Comparison of ENCODE assay signal across 8 cellular contexts in the genomic region with DNA sequence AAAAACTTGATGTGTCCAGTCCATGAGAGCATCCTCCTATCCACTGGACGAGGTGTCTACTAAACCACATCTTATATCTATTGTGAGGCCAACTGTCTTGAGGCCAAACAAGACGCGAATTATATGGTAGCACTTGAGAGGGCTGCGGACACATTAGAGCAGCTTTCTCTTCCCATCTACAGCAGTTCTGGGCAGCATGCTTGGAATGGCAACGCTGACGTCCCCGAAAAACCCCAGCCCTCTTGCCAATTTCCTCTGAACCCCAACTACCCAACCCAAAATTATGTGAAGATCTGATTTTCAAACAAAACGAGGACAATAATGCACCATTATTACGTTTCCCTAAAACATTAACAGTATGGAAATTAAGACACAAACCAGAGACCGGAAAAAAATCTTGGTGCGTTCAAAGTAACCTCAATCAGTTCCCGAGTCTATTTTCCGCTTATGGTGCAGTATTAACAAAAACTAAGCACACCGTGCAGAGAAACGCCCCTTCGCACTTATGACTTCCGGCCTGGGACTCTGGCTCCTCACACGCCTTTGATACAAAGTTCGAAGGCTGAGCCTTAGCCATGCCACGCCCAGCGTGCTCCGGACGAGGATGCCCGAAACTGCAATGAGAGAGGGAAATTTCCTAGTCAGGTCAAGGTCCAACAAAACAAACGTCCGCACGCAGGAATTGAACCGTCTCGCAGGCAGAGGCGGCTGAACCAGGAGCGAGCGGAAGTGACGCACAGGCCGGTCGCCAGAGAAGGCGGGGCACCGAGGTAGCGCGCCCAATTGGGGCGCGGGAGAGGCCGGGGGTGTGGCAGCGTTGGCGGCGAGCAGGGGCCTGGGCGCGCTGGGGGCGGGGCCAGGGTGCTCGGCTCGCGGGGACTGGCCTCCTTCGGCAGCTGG. TPM values are rescaled to one million over a fixed set of nuclear protein-coding genes. Genes with fewer than 3 reads are reported as not detected.
DNase-seq lines count a peak whose midpoint lies in the region; ATAC-seq and TF ChIP-seq lines count a peak whose summit lies in the region.

No MANE protein-coding gene starts in this region.

- peak overlapping the region; percentile 93 for H3K4me2 ChIP-seq in H9 (ENCODE audit: insufficient read depth, insufficient read length, low read length)

- peak overlapping the region; percentile 97 for H3K4me3 ChIP-seq in fibroblast of the aortic adventitia (ENCODE audit: low read depth, low read length)

- H3K9ac ChIP-seq in H9 (ENCODE audit: extremely low read depth, insufficient read length, low read length) = peak overlapping the region; percentile 91

- H3K4ac ChIP-seq in H9 (ENCODE audit: low read depth, low read length) = no peak overlapping the region

- H3K27me3 ChIP-seq in H9 (ENCODE audit: insufficient read depth, low read length) = no peaks in the 10 kb centered on the region

- peak; percentile 96 to 97 for ATAC-seq in natural killer cell treated with Interleukin-12 subunit alpha and Interleukin-12 subunit beta and Interleukin-15 and Interleukin-18, amount 100 ng/mL, for 72 hours

- H3K56ac ChIP-seq in H9 (ENCODE audit: insufficient read length, low read depth, low read length) = no peak overlapping the region

- peak overlapping the region; percentile 95 to 99 for H3K4me3 Mint-ChIP-seq in H9
- peak overlapping the region; percentile 98 for H3K4me3 Mint-ChIP-seq in natural killer cell treated with Interleukin-12 subunit alpha and Interleukin-12 subunit beta and Interleukin-15 and Interleukin-18, amount 100 ng/mL, for 72 hours

- H3K27ac Mint-ChIP-seq in H9 = peak overlapping the region; percentile 98 to 99 (median 99)
- H3K27ac Mint-ChIP-seq in natural killer cell treated with Interleukin-12 subunit alpha and Interleukin-12 subunit beta and Interleukin-15 and Interleukin-18, amount 100 ng/mL, for 72 hours = peak overlapping the region; percentile 95 to 99

- no peaks in the 10 kb centered on the region for H3K36me3 Mint-ChIP-seq in H9 (ENCODE audit: insufficient read depth in 1 of 3, low read depth in 3 of 3)
- H3K36me3 Mint-ChIP-seq in natural killer cell treated with Interleukin-12 subunit alpha and Interleukin-12 subunit beta and Interleukin-15 and Interleukin-18, amount 100 ng/mL, for 72 hours = no peaks in the 10 kb centered on the region

- H3K27ac ChIP-seq in H9 (ENCODE audit: insufficient read length, low read depth, low read length) = peak overlapping the region; percentile 83

- H2AFZ ChIP-seq in H9 (ENCODE audit: low read length) = peak overlapping the region; percentile 98

- peak; percentile 95 for DNase-seq in Daoy (ENCODE audit: low read depth)
- peak; percentile 97 for DNase-seq in H9
- peak; percentile 93 for DNase-seq in M059J (ENCODE audit: low read depth)
- DNase-seq in activated effector memory CD4-positive, alpha-beta T cell treated with anti-CD3 and anti-CD28 coated beads, Interleukin-2, amount 50 U/mL, for 16 hours = peak; percentile 99
- DNase-seq in fibroblast of the aortic adventitia (ENCODE audit: low read depth) = peak; percentile 97
- peak; percentile 99 for DNase-seq in natural killer cell treated with Interleukin-12 subunit alpha and Interleukin-12 subunit beta and Interleukin-15 and Interleukin-18, amount 100 ng/mL, for 72 hours (ENCODE audit: low spot score)
- DNase-seq in stimulated activated naive CD4-positive, alpha-beta T cell treated with Interleukin-2 at 50 U/mL for 16 hours (lab: John Stamatoyannopoulos, UW) = peak; percentile 97

- no peak overlapping the region for H4K8ac ChIP-seq in H9 (replicated peaks; ENCODE audit: insufficient read length, low read depth, low read length)

- no peaks in the 10 kb centered on the region for H3K79me1 ChIP-seq in H9 (ENCODE audit: insufficient read depth, low read depth, low read length, poor library complexity, severe bottlenecking)

- H2BK12ac ChIP-seq in H9 (ENCODE audit: insufficient read length, low read depth, low read length) = no peak overlapping the region

- WGBS in H9 (ENCODE audit: extremely low coverage, insufficient read length, low lambda C conversion rate) = no CpG with 5 or more reads among the region's 52 CpGs

- H2AK5ac ChIP-seq in H9 (ENCODE audit: insufficient read length, low read length) = no peak overlapping the region

- peak; percentile 63; the same call in 1 of the 2 replicates for TF ChIP-seq POLR2A in Raji (IDR thresholded peaks at IDR 0.05; ENCODE audit: insufficient read depth, low read depth, low read length)

- H2BK15ac ChIP-seq in H9 (ENCODE audit: low read depth, low read length) = no peak overlapping the region

- H3K79me2 ChIP-seq in H9 (ENCODE audit: insufficient read depth, low read length) = peaks cover 3% of the 10 kb centered on the region; the same call in 1 of the 2 replicates

- H3K18ac ChIP-seq in H9 (ENCODE audit: insufficient read length, low read depth, low read length) = peak overlapping the region; percentile 90

- TF ChIP-seq CTCF in H9 (conservative IDR thresholded peaks at IDR 0.05) (no peak), fibroblast of the aortic adventitia (IDR thresholded peaks at IDR 0.05; ENCODE audit: insufficient read depth, low read length) (no peak)

- peaks cover 15 to 25% of the 10 kb centered on the region in 2 experiments for H3K4me1 Mint-ChIP-seq in H9
- peaks cover 18 to 29% of the 10 kb centered on the region in 2 donors for H3K4me1 Mint-ChIP-seq in natural killer cell treated with Interleukin-12 subunit alpha and Interleukin-12 subunit beta and Interleukin-15 and Interleukin-18, amount 100 ng/mL, for 72 hours (ENCODE audit: low read depth in 2 of 2)

- H3K9me3 ChIP-seq in H9 (ENCODE audit: control insufficient read depth, low read depth, low read length) = no peaks in the 10 kb centered on the region

- H3T11ph ChIP-seq in H9 (ENCODE audit: low read length) = no peak overlapping the region

- no peaks in the 10 kb centered on the region for H3K4me1 ChIP-seq in H9 (ENCODE audit: insufficient read depth, low read length)

- H4K5ac ChIP-seq in H9 (ENCODE audit: insufficient read length, low read depth, low read length) = peak overlapping the region; percentile 44

- no peak overlapping the region for H2BK5ac ChIP-seq in H9 (ENCODE audit: insufficient read length, low read length)

- H3K9me3 Mint-ChIP-seq in H9 = no peaks in the 10 kb centered on the region; a peak in 1 of 5 replicates
- H3K9me3 Mint-ChIP-seq in natural killer cell treated with Interleukin-12 subunit alpha and Interleukin-12 subunit beta and Interleukin-15 and Interleukin-18, amount 100 ng/mL, for 72 hours = no peaks in the 10 kb centered on the region

- peaks cover 9% of the 10 kb centered on the region for H3K23me2 ChIP-seq in H9 (ENCODE audit: insufficient read length, low read depth, low read length, poor library complexity, severe bottlenecking)

- no peak overlapping the region for H4K91ac ChIP-seq in H9 (ENCODE audit: insufficient read length, low read depth, low read length)

- peaks cover 2% of the 10 kb centered on the region; the same call in 1 of the 2 replicates for H3K27me3 Mint-ChIP-seq in H9 (ENCODE audit: low read depth)
- peaks cover 0 to 4% of the 10 kb centered on the region in 2 donors for H3K27me3 Mint-ChIP-seq in natural killer cell treated with Interleukin-12 subunit alpha and Interleukin-12 subunit beta and Interleukin-15 and Interleukin-18, amount 100 ng/mL, for 72 hours

- peaks cover 2% of the 10 kb centered on the region for H4K20me1 ChIP-seq in H9 (ENCODE audit: control insufficient read depth, insufficient read depth, insufficient read length)

- H3K14ac ChIP-seq in H9 (ENCODE audit: insufficient read depth, low read length) = peak overlapping the region; percentile 99; the same call in 1 of the 2 replicates

- no peak overlapping the region for H3K23ac ChIP-seq in H9 (ENCODE audit: insufficient read length, low read depth, low read length)

- no peak overlapping the region for H2BK120ac ChIP-seq in H9 (ENCODE audit: low read depth, low read length, poor library complexity, severe bottlenecking)

- H2BK20ac ChIP-seq in H9 (ENCODE audit: low read depth, low read length, poor library complexity, severe bottlenecking) = no peak overlapping the region

RNA-seq across cellular contexts. Expression of gene AP1AR, which starts 0.5 kb away (rescaled TPM):
- 19.7 and 20.2 TPM in 2 replicates for total RNA-seq in Daoy (2014; rRNA removed; shearing (Covaris generic))
- total RNA-seq in H9 (2021) = 23.5 and 24.2 TPM in 2 replicates
- total RNA-seq in M059J (2014; rRNA removed; shearing (Covaris generic)) = 6.9 and 10.4 TPM in 2 replicates
- 23.7 and 25.8 TPM in 2 replicates for total RNA-seq in fibroblast of the aortic adventitia (ENCODE audit: low replicate concordance)
- 10 to 100 TPM; 20.0 to 21.0 TPM for total RNA-seq in natural killer cell treated with Interleukin-12 subunit alpha and Interleukin-12 subunit beta and Interleukin-15 and Interleukin-18, amount 100 ng/mL, for 72 hours

RNA-seq across cellular contexts. Expression of gene TIFA, which starts 54.6 kb away (rescaled TPM):
- total RNA-seq in Daoy (2014; rRNA removed; shearing (Covaris generic)) = 4.9 and 6.3 TPM in 2 replicates
- total RNA-seq in H9 (2021) (1.8 and 2.3 TPM in 2 replicates), fibroblast of the aortic adventitia (ENCODE audit: low replicate concordance) (2.8 and 8.9 TPM in 2 replicates)
- 5.8 and 15.1 TPM in 2 replicates for total RNA-seq in M059J (2014; rRNA removed; shearing (Covaris generic))
- 100 to 1,000 TPM in 1 of 2 donors, 10 to 100 TPM in 1; 64.5 to 101 TPM for total RNA-seq in natural killer cell treated with Interleukin-12 subunit alpha and Interleukin-12 subunit beta and Interleukin-15 and Interleukin-18, amount 100 ng/mL, for 72 hours

Comparison
In these comparisons a context has a peak if more than half of its experiments do, and no peak if none do; other contexts are left out.
1. Peak in every context shown above with its lines: DNase-seq, ATAC-seq, H3K4me3 ChIP-seq and H3K27ac ChIP-seq.